In genomic region chr3:11567516-11568467, GRCh38 we compare ENCODE assay signal across 9 cellular contexts.
DNase-seq lines count a peak whose midpoint lies in the region; ATAC-seq and TF ChIP-seq lines count a peak whose summit lies in the region.
"Had no signal": no experiment of that assay in that cellular context is flagged by ENCODE, and none has a peak within 500 bp of the region (broad histone marks: within the 10 kb centered on the region; RNA-seq: fewer than 3 reads in every experiment).

No MANE protein-coding gene starts in this region.

- CTCF ChIA-PET in HCT116 (lab: Charles Lee): no interaction called here

- peak overlapping the region; percentile 63 for H3K9ac ChIP-seq in HCT116 (ENCODE audit: low read length)

- RAD21 ChIA-PET in HCT116 (lab: Charles Lee; ENCODE audit: low non-redundant PET in 1 of 2, low total read pairs in 2 of 2, uncharacterized antibody in 2 of 2, unreplicated experiment in 2 of 2): interaction anchor here in 1 of 2 experiments (1.1 kb wide), 1 partner anchor 23 kb away, joined by 3 read pairs; no protein-coding TSS in a partner anchor

- POLR2A ChIA-PET in HCT116 (lab: Charles Lee): no interaction called here

- no peak; the same call in 1 of the 2 replicates for TF ChIP-seq RAD21 in HCT116 (IDR thresholded peaks at IDR 0.05; ENCODE audit: low read depth)

- H3K4me2 ChIP-seq in HCT116 (ENCODE audit: low read length) (peak overlapping the region; percentile 88), GM23338 (no peak overlapping the region)

- TF ChIP-seq CTCF in HCT116 (IDR thresholded peaks at IDR 0.05 in 2 of 3, conservative IDR thresholded peaks at IDR 0.05 in 1 of 3; ENCODE audit: borderline replicate concordance in 1 of 3, insufficient read depth in 1 of 3, low read depth in 2 of 3, low read length in 2 of 3): no peak
- no peak for TF ChIP-seq CTCF in GM23338 (conservative IDR thresholded peaks at IDR 0.05; ENCODE audit: low read depth in 2 of 2)

- no peaks in the 10 kb centered on the region for H3K36me3 ChIP-seq in HCT116 (ENCODE audit: control insufficient read depth in 1 of 2, insufficient read depth in 2 of 2, low read length in 2 of 2)
- H3K36me3 ChIP-seq in GM23338 (ENCODE audit: insufficient read depth): no peaks in the 10 kb centered on the region; the same call in 1 of the 2 replicates

- peaks cover 17% of the 10 kb centered on the region; the same call in 2 of the 3 replicates for H3K36me3 Mint-ChIP-seq in GM23338 (ENCODE audit: low read depth)

- no peaks in the 10 kb centered on the region for H3K9me3 Mint-ChIP-seq in stimulated activated naive CD8-positive, alpha-beta T cell treated with anti-CD3 and anti-CD28 coated beads, Interleukin-15, amount 100 ng/mL, for 72 hours
- no peaks in the 10 kb centered on the region for H3K9me3 Mint-ChIP-seq in GM23338

- H3K27me3 ChIP-seq in HCT116 (ENCODE audit: insufficient read depth, low read length) (no peaks in the 10 kb centered on the region), GM23338 (ENCODE audit: insufficient read depth) (no peaks in the 10 kb centered on the region)

- no TSS peak for BruUV-seq in HCT116 (replicated peaks; lab: Mats Ljungman, UMichigan)

- H3K4me1 Mint-ChIP-seq in stimulated activated naive CD8-positive, alpha-beta T cell treated with anti-CD3 and anti-CD28 coated beads, Interleukin-15, amount 100 ng/mL, for 72 hours: peaks cover 35% of the 10 kb centered on the region
- H3K4me1 Mint-ChIP-seq in GM23338: 0 out of 3 replicates have a peak, but pooled peaks cover 2% of the 10 kb centered on the region

- H4K20me1 ChIP-seq in HCT116 (ENCODE audit: insufficient read depth): no peaks in the 10 kb centered on the region
- peaks cover 15% of the 10 kb centered on the region for H4K20me1 ChIP-seq in GM23338 (replicated peaks; ENCODE audit: insufficient read depth)

- intact Hi-C loops in HCT116 (cut with micrococcal nuclease): no loop called here

- H3K4me3 ChIP-seq in HCT116 (replicated peaks in 1 of 2; ENCODE audit: low read depth in 1 of 2, low read length in 2 of 2) (peak overlapping the region; percentile 15 to 52), GM23338 (no peak overlapping the region)

- DNase-seq in HCT116 (ENCODE audit: low read depth, low spot score) (peak; percentile 80), amniotic stem cell (lab: John Stamatoyannopoulos, UW) (peak; percentile 63), iris pigment epithelial cell (ENCODE audit: low read depth) (peak; percentile 75), NCI-H524 treated with DMSO at 0.1 percent for 48 hours (lab: John Stamatoyannopoulos, UW) (no peak), GM23338 (ENCODE audit: low spot score) (no peak)
- no peak for DNase-seq in stimulated activated naive CD8-positive, alpha-beta T cell treated with anti-CD3 and anti-CD28 coated beads, Interleukin-15, amount 100 ng/mL, for 72 hours
- no peak for DNase-seq in stimulated activated CD4-positive, alpha-beta T cell treated with anti-CD3 and anti-CD28 coated beads, Interleukin-2, amount 100 ng/mL, for 24 hours
- DNase-seq: NCI-H1436 treated with DMSO at 0.1 percent for 48 hours had no signal

- no peak for TF ChIP-seq POLR2A in HCT116 (IDR thresholded peaks at IDR 0.05; ENCODE audit: borderline replicate concordance, extremely low read depth, insufficient read depth, insufficient read length)

- H3K4me3 Mint-ChIP-seq in stimulated activated naive CD8-positive, alpha-beta T cell treated with anti-CD3 and anti-CD28 coated beads, Interleukin-15, amount 100 ng/mL, for 72 hours: no peak overlapping the region
- H3K4me3 Mint-ChIP-seq in GM23338: no peak overlapping the region

- no peaks in the 10 kb centered on the region for H3K9me3 ChIP-seq in HCT116 (ENCODE audit: control insufficient read depth in 1 of 2, insufficient read depth in 1 of 2, low read depth in 1 of 2, low read length in 2 of 2)

- ATAC-seq in HCT116 (peak; percentile 90), GM23338 (no peak), GM21515 (IDR thresholded peaks at IDR 0.05; ENCODE audit: unreplicated experiment) (no peak)
- ATAC-seq in stimulated activated naive CD8-positive, alpha-beta T cell treated with anti-CD3 and anti-CD28 coated beads, Interleukin-15, amount 100 ng/mL, for 72 hours: no peak

- H3K27ac ChIP-seq in HCT116 (ENCODE audit: low read depth, low read length) (peak overlapping the region; percentile 65), GM23338 (ENCODE audit: low read depth) (no peak overlapping the region)

- no peaks in the 10 kb centered on the region; the same call in 1 of the 2 replicates for H3K79me2 ChIP-seq in HCT116 (ENCODE audit: insufficient read depth, low read length)
- peaks cover 30% of the 10 kb centered on the region for H3K79me2 ChIP-seq in GM23338 (replicated peaks; ENCODE audit: insufficient read depth)

- H2AFZ ChIP-seq in HCT116 (ENCODE audit: low read depth, low read length, poor library complexity, severe bottlenecking) (no peak overlapping the region), GM23338 (no peak overlapping the region)

- H3F3A ChIP-seq in GM23338 (replicated peaks; ENCODE audit: low read depth): no peaks in the 10 kb centered on the region

- H3K9me2 ChIP-seq in HCT116 (ENCODE audit: insufficient read depth) (no peaks in the 10 kb centered on the region), GM23338 (ENCODE audit: insufficient read depth) (no peaks in the 10 kb centered on the region)

- no peaks in the 10 kb centered on the region for H3K27me3 Mint-ChIP-seq in stimulated activated naive CD8-positive, alpha-beta T cell treated with anti-CD3 and anti-CD28 coated beads, Interleukin-15, amount 100 ng/mL, for 72 hours
- peaks cover 9% of the 10 kb centered on the region for H3K27me3 Mint-ChIP-seq in GM23338 (ENCODE audit: insufficient read depth, low read depth, poor library complexity)

- H3K4me1 ChIP-seq in HCT116 (ENCODE audit: control insufficient read depth in 1 of 2, insufficient read depth in 2 of 2, low read length in 2 of 2): peaks cover 30 to 47% of the 10 kb centered on the region in 2 experiments
- no peaks in the 10 kb centered on the region for H3K4me1 ChIP-seq in GM23338 (ENCODE audit: insufficient read depth)

- peak overlapping the region; percentile 4 to 89 for H3K27ac Mint-ChIP-seq in stimulated activated naive CD8-positive, alpha-beta T cell treated with anti-CD3 and anti-CD28 coated beads, Interleukin-15, amount 100 ng/mL, for 72 hours
- H3K27ac Mint-ChIP-seq in GM23338: no peak overlapping the region

TF ChIP-seq in HCT116, 20 proteins besides CTCF, POLR2A, EP300 and RAD21 (continues in another document):
- TF ChIP-seq JUND (IDR thresholded peaks at IDR 0.05): peak; percentile 96
- no peak for TF ChIP-seq YY1 (IDR thresholded peaks at IDR 0.05; ENCODE audit: extremely low read depth, insufficient replicate concordance, low read depth, low read length)
- peak; percentile 67 for TF ChIP-seq MAX (IDR thresholded peaks at IDR 0.05)
- no peak for TF ChIP-seq ZBTB33 (IDR thresholded peaks at IDR 0.05; ENCODE audit: extremely low read depth, insufficient replicate concordance, low read length)
- TF ChIP-seq CEBPB (IDR thresholded peaks at IDR 0.05; ENCODE audit: low read depth): peak; percentile 92
- peak; percentile 80; the same call in 1 of the 2 replicates for TF ChIP-seq CBX3 (IDR thresholded peaks at IDR 0.05; ENCODE audit: low read depth)

TF ChIP-seq in GM23338, 12 proteins besides CTCF, POLR2A, EP300 and RAD21:
- TF ChIP-seq, protein P1, sequence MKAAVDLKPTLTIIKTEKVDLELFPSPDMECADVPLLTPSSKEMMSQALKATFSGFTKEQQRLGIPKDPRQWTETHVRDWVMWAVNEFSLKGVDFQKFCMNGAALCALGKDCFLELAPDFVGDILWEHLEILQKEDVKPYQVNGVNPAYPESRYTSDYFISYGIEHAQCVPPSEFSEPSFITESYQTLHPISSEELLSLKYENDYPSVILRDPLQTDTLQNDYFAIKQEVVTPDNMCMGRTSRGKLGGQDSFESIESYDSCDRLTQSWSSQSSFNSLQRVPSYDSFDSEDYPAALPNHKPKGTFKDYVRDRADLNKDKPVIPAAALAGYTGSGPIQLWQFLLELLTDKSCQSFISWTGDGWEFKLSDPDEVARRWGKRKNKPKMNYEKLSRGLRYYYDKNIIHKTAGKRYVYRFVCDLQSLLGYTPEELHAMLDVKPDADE (IDR thresholded peaks at IDR 0.05): no peak
- TF ChIP-seq JUNB (IDR thresholded peaks at IDR 0.05; ENCODE audit: unreplicated experiment) (no peak), NANOG (IDR thresholded peaks at IDR 0.05; ENCODE audit: borderline replicate concordance) (no peak)

Comparison
In these comparisons a context has a peak if more than half of its experiments do, and no peak if none do; other contexts are left out.
1. DNase-seq: peak in HCT116 (single experiment), amniotic stem cell (single experiment) and iris pigment epithelial cell (single experiment); none in stimulated activated naive CD8-positive, alpha-beta T cell treated with anti-CD3 and anti-CD28 coated beads, Interleukin-15, amount 100 ng/mL, for 72 hours (0 of 2), NCI-H524 treated with DMSO at 0.1 percent for 48 hours (single experiment), GM23338 (single experiment) and stimulated activated CD4-positive, alpha-beta T cell treated with anti-CD3 and anti-CD28 coated beads, Interleukin-2, amount 100 ng/mL, for 24 hours (0 of 2).